Comparison of ENCODE assay signal across 2 cellular contexts in the genomic region with DNA sequence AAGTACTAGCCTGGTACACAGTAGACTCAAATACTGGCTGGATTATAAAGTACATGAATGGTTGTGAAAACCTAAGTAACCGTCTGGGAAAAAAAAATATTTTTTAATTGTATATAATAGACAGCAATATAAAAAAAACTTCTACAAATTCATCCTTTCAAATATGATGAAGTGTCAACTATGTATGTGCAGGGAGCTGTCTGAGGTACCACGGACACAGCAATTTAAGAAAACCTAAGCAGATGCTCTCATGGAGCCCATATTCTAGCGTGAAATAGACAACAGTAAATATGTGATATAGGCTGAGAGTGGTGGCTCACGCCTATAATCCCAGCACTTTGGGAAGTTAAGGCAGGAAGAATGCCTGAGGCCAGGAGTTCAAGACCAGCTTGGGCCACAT.
TF ChIP-seq lines count a peak whose summit lies in the region.

No MANE protein-coding gene starts in this region.

TF ChIP-seq in A549, 52 proteins besides CTCF, POLR2A, EP300 and RAD21 (continued from another document):
- TF ChIP-seq, protein P1, sequence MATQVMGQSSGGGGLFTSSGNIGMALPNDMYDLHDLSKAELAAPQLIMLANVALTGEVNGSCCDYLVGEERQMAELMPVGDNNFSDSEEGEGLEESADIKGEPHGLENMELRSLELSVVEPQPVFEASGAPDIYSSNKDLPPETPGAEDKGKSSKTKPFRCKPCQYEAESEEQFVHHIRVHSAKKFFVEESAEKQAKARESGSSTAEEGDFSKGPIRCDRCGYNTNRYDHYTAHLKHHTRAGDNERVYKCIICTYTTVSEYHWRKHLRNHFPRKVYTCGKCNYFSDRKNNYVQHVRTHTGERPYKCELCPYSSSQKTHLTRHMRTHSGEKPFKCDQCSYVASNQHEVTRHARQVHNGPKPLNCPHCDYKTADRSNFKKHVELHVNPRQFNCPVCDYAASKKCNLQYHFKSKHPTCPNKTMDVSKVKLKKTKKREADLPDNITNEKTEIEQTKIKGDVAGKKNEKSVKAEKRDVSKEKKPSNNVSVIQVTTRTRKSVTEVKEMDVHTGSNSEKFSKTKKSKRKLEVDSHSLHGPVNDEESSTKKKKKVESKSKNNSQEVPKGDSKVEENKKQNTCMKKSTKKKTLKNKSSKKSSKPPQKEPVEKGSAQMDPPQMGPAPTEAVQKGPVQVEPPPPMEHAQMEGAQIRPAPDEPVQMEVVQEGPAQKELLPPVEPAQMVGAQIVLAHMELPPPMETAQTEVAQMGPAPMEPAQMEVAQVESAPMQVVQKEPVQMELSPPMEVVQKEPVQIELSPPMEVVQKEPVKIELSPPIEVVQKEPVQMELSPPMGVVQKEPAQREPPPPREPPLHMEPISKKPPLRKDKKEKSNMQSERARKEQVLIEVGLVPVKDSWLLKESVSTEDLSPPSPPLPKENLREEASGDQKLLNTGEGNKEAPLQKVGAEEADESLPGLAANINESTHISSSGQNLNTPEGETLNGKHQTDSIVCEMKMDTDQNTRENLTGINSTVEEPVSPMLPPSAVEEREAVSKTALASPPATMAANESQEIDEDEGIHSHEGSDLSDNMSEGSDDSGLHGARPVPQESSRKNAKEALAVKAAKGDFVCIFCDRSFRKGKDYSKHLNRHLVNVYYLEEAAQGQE (IDR thresholded peaks at IDR 0.05) = peak; percentile 50; the same call in 1 of the 2 replicates

TF ChIP-seq in HEK293, 187 proteins besides CTCF, POLR2A, EP300 and RAD21 (continued from another document):
- TF ChIP-seq, protein P1 (tag by site-specific recombination; IDR thresholded peaks at IDR 0.05) = peak; percentile 76
- no peak for TF ChIP-seq SETDB1 (IDR thresholded peaks at IDR 0.05; ENCODE audit: insufficient read length, low read length)
- TF ChIP-seq ZNF791 (tag by site-specific recombination; IDR thresholded peaks at IDR 0.05) = no peak
- TF ChIP-seq KLF10 (tag by site-specific recombination; IDR thresholded peaks at IDR 0.05) = no peak
- no peak for TF ChIP-seq ZNF366 (tag by site-specific recombination; conservative IDR thresholded peaks at IDR 0.05)
TF ChIP-seq in HEK293: peak in this region for 1.
